Comparison of ENCODE assay signal across 1 cellular context in genomic region chr6:125834347-125834746, GRCh38.
TF ChIP-seq lines count a peak whose summit lies in the region.

No MANE protein-coding gene starts in this region.

TF ChIP-seq in GM23338, 12 proteins besides CTCF, POLR2A, EP300 and RAD21 (continued from another document):
- TF ChIP-seq EZH2phosphoT487 (IDR thresholded peaks at IDR 0.05; ENCODE audit: unreplicated experiment) (no peak), ZNF331 (CRISPR knock-in tag; IDR thresholded peaks at IDR 0.05; ENCODE audit: low read depth) (no peak), ZNF462 (CRISPR knock-in tag; IDR thresholded peaks at IDR 0.05) (no peak), CREB1 (CRISPR knock-in tag; IDR thresholded peaks at IDR 0.05; ENCODE audit: low read depth) (no peak), ETS1 (IDR thresholded peaks at IDR 0.05) (no peak), EZH2 (IDR thresholded peaks at IDR 0.05; ENCODE audit: low read depth, unreplicated experiment) (no peak)
